In the genomic region with DNA sequence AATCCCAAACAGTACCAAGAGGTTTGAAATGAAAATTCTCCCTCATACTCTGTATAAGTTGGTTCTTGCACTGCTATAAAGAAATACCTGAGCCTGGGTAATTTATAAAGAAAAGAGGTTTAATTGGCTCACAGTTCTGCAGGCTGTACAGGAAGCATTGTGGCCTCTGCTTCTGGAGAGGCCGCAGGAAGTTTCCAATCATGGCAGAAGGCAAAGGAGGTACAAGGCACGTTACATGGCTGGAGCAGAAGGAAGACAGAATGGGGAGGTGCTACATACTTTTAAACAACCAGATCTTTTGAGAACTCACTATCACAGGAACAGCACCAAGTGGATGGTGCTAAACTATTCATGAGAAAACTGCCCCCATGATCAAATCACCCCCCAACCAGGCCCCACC, we compare ENCODE assay signal across 1 cellular context.
TF ChIP-seq lines count a peak whose summit lies in the region.

No MANE protein-coding gene starts in this region.

TF ChIP-seq in K562, 482 proteins besides CTCF, POLR2A, EP300 and RAD21 (continued from another document):
- TF ChIP-seq ARID1B (IDR thresholded peaks at IDR 0.05), result no peak
- TF ChIP-seq, protein P1, sequence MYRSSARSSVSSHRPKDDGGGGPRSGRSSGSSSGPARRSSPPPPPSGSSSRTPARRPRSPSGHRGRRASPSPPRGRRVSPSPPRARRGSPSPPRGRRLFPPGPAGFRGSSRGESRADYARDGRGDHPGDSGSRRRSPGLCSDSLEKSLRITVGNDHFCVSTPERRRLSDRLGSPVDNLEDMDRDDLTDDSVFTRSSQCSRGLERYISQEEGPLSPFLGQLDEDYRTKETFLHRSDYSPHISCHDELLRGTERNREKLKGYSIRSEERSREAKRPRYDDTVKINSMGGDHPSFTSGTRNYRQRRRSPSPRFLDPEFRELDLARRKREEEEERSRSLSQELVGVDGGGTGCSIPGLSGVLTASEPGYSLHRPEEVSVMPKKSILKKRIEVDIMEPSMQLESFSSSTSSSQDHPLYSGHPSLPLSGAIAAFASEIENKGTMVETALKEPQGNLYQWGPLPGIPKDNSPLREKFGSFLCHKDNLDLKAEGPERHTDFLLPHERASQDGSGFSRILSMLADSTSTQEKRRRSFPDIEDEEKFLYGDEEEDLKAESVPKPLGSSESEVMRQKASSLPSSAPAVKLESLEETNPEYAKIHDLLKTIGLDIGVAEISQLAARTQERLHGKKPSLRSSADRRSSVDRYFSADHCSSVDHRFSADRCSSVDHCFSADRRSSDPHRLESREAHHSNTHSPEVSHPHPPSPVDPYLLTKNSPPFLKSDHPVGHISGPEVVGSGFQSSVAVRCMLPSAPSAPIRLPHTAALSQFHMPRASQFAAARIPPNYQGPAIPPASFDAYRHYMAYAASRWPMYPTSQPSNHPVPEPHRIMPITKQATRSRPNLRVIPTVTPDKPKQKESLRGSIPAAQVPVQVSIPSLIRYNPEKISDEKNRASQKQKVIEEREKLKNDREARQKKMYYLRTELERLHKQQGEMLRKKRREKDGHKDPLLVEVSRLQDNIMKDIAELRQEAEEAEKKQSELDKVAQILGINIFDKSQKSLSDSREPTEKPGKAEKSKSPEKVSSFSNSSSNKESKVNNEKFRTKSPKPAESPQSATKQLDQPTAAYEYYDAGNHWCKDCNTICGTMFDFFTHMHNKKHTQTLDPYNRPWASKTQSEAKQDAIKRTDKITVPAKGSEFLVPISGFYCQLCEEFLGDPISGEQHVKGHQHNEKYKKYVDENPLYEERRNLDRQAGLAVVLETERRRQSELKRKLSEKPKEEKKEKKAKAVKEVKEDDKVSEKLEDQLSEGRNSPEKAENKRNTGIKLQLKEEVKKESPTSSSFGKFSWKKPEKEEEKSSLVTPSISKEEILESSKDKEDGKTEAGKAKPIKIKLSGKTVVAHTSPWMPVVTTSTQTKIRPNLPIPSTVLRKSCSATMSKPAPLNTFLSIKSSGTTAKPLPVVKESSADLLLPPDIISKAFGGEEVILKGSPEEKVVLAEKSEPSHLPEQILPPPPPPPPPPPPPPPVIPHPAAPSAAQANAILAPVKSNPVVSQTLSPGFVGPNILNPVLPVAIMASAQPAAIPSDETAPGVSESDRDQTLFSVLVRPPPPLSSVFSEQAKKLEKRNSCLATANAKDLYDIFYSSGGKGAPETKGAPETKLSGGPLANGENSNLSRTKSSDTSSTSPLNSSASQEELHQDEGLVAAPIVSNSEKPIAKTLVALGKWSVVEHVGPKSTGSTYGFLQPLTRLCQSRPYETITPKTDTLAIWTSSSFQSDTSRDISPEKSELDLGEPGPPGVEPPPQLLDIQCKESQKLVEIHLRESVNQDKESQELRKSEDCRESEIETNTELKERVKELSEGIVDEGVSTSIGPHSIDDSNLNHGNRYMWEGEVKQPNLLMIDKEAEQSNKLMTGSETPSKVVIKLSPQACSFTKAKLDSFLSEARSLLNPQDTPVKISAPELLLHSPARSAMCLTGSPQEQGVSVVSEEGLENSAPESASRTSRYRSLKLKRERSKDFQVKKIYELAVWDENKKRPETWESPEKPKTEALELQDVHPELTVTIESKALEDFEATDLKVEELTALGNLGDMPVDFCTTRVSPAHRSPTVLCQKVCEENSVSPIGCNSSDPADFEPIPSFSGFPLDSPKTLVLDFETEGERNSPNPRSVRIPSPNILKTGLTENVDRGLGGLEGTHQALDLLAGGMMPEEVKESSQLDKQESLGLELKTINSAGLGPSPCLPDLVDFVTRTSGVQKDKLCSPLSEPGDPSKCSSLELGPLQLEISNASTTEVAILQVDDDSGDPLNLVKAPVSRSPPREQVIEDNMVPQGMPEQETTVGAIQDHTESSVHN (IDR thresholded peaks at IDR 0.05; ENCODE audit: borderline replicate concordance in 1 of 2, low read depth in 1 of 2), result no peak
- TF ChIP-seq TCF7 (IDR thresholded peaks at IDR 0.05; ENCODE audit: borderline replicate concordance), result no peak
